In the genomic region with DNA sequence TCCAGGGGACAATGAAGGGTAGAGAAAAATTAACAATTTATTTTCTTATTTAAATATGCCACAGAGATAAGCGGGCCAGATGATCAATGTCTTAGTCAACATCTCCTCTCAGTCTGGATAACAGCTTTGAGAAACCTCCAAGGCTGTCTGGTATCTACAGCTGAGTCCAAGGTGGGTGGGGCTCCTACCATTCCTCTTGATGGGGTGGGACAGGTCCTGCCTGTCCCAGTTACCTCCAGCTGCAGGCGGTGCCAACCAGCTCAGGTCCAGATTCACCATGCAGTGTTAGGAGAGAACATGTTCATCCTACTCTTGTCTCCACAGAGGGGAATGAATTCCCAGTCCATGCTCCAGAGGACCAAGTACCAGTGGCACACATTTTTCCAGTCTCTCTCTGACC, we compare ENCODE assay signal across 4 cellular contexts. TPM values are rescaled to one million over a fixed set of nuclear protein-coding genes. Genes with fewer than 3 reads are reported as not detected.
"Had no signal": no experiment of that assay in that cellular context is flagged by ENCODE, and none has a peak within 500 bp of the region (broad histone marks: within the 10 kb centered on the region; RNA-seq: fewer than 3 reads in every experiment).

No MANE protein-coding gene starts in this region.

- DNase-seq: GDM1, GF-D8 had no signal

- H3K4me3 ChIP-seq: GM12878 had no signal

RNA-seq across cellular contexts. Expression of a gene that starts 21.0 kb away (rescaled TPM):
- total RNA-seq: G401, GM12878 had no signal

RNA-seq across cellular contexts. Expression of a gene that starts 32.7 kb away (rescaled TPM):
- total RNA-seq: G401, GM12878 had no signal
- polyA plus RNA-seq: GM12878 had no signal
